Comparison of ENCODE assay signal across 26 cellular contexts in the genomic region with DNA sequence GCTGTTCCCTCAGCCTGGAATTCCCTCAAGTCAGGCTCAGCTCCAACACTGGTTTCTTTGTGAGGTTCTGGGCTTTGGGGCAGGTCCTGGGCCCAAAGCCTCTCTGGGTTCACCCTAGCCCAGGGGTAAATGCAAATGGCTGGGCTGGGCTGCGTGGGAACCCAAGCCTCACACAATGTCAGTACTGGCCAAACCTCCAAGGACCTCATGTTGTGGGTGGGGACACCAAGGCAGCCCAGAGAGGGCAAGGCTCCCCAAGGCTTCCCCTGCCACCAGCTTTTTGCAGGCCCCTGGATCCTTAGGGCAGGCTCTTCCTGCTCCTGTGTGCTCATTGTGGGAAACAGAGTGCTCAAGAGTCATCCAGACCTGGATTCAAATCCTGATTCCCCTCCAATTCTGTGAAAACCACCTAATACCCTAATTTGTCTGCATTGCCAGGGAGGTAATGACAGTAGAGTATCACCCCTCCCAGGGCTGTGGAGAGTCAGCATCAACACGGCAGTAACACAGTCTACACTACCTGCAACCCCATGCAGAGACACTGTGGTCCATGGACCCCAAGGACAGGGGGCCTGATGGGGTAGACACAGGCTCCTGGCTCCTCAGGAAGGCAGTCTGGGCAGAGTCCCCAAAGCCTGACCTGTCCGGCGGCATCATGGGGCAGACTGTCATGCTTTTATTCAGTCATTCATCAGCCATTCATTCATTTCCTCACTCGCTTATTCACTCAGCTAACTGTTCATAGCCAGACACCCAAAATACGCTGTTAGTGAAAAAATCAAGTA.
A peak's percentile ranks its signal among the peaks of the same experiment; 100 is the strongest.
DNase-seq lines count a peak whose midpoint lies in the region; ATAC-seq and TF ChIP-seq lines count a peak whose summit lies in the region.
"Had no signal": no experiment of that assay in that cellular context is flagged by ENCODE, and none has a peak within 500 bp of the region (broad histone marks: within the 10 kb centered on the region; RNA-seq: fewer than 3 reads in every experiment).

No MANE protein-coding gene starts in this region.

- H3K4me1 ChIP-seq in RWPE2 (ENCODE audit: insufficient read depth, poor library complexity, severe bottlenecking): peaks cover 8% of the 10 kb centered on the region
- H3K4me1 ChIP-seq in lower lobe of right lung: peaks cover 6% of the 10 kb centered on the region
- peaks cover 0 to 14% (median 0%) of the 10 kb centered on the region in 4 donors for H3K4me1 ChIP-seq in tibial artery
- H3K4me1 ChIP-seq: esophagus squamous epithelium, pancreas had no signal

- H3K27me3 Mint-ChIP-seq in activated naive CD4-positive, alpha-beta T cell treated with anti-CD3 and anti-CD28 coated beads, Interleukin-2, amount 10 ng/mL, durations not matched to agents 7 days and 5 days: peaks cover 15% of the 10 kb centered on the region
- no peaks in the 10 kb centered on the region for H3K27me3 Mint-ChIP-seq in activated naive CD4-positive, alpha-beta T cell treated with anti-CD3 and anti-CD28 coated beads for 36 hours (ENCODE audit: low read depth)
- H3K27me3 Mint-ChIP-seq: activated B cell treated with CpG ODN at 0.5 μM for 24 hours; activated CD4-positive, alpha-beta memory T cell treated with anti-CD3 and anti-CD28 coated beads for 36 hours had no signal

- H3K4me3 Mint-ChIP-seq in activated naive CD4-positive, alpha-beta T cell treated with anti-CD3 and anti-CD28 coated beads, Interleukin-2, amount 10 ng/mL, durations not matched to agents 7 days and 5 days: no peak overlapping the region
- no peak overlapping the region for H3K4me3 Mint-ChIP-seq in activated naive CD4-positive, alpha-beta T cell treated with anti-CD3 and anti-CD28 coated beads for 36 hours
- H3K4me3 Mint-ChIP-seq: activated B cell treated with CpG ODN at 0.5 μM for 24 hours; activated CD4-positive, alpha-beta memory T cell treated with anti-CD3 and anti-CD28 coated beads for 36 hours; CD8-positive, alpha-beta T cell; mesothelial cell of epicardium; naive thymus-derived CD8-positive, alpha-beta T cell had no signal

- CTCF ChIA-PET in activated naive CD4-positive, alpha-beta T cell treated with anti-CD3 and anti-CD28 coated beads, Interleukin-2, amount 10 ng/mL, durations not matched to agents 7 days and 5 days (lab: Charles Lee): no interaction called here
- CTCF ChIA-PET in activated naive CD4-positive, alpha-beta T cell treated with anti-CD3 and anti-CD28 coated beads for 36 hours (lab: Charles Lee): no interaction called here

- H3K36me3 Mint-ChIP-seq in activated naive CD4-positive, alpha-beta T cell treated with anti-CD3 and anti-CD28 coated beads, Interleukin-2, amount 10 ng/mL, durations not matched to agents 7 days and 5 days: no peaks in the 10 kb centered on the region
- H3K36me3 Mint-ChIP-seq in activated naive CD4-positive, alpha-beta T cell treated with anti-CD3 and anti-CD28 coated beads for 36 hours (ENCODE audit: low read depth): no peaks in the 10 kb centered on the region
- H3K36me3 Mint-ChIP-seq: activated CD4-positive, alpha-beta memory T cell treated with anti-CD3 and anti-CD28 coated beads for 36 hours; CD8-positive, alpha-beta T cell; mesothelial cell of epicardium; naive thymus-derived CD8-positive, alpha-beta T cell had no signal

- H3K9me3 ChIP-seq in RWPE2 (ENCODE audit: severe bottlenecking) (no peaks in the 10 kb centered on the region), lower lobe of right lung (no peaks in the 10 kb centered on the region), tibial artery (no peaks in the 10 kb centered on the region)
- H3K9me3 ChIP-seq: esophagus squamous epithelium, pancreas had no signal

- intact Hi-C loops in activated naive CD4-positive, alpha-beta T cell treated with anti-CD3 and anti-CD28 coated beads for 36 hours (cut with micrococcal nuclease): no loop called here
- intact Hi-C loops in lower lobe of right lung (cut with DNase I) (no loop called here), tibial artery (cut with DNase I; ENCODE audit: low total_unique reads) (no loop called here)

- ATAC-seq in RWPE2 (ENCODE audit: low read depth) (no peak), lower lobe of right lung (no peak), HG02981 (IDR thresholded peaks at IDR 0.05; ENCODE audit: unreplicated experiment) (no peak), GM18498 (IDR thresholded peaks at IDR 0.05; ENCODE audit: unreplicated experiment) (no peak)
- ATAC-seq: CD8-positive, alpha-beta T cell; GM12878; left colon; naive thymus-derived CD8-positive, alpha-beta T cell; pancreas; PC-3 had no signal

- no peak overlapping the region for H3K27ac Mint-ChIP-seq in activated naive CD4-positive, alpha-beta T cell treated with anti-CD3 and anti-CD28 coated beads, Interleukin-2, amount 10 ng/mL, durations not matched to agents 7 days and 5 days
- no peak overlapping the region for H3K27ac Mint-ChIP-seq in activated naive CD4-positive, alpha-beta T cell treated with anti-CD3 and anti-CD28 coated beads for 36 hours
- H3K27ac Mint-ChIP-seq: activated B cell treated with CpG ODN at 0.5 μM for 24 hours; activated CD4-positive, alpha-beta memory T cell treated with anti-CD3 and anti-CD28 coated beads for 36 hours; CD8-positive, alpha-beta T cell; mesothelial cell of epicardium had no signal

- H3K27me3 ChIP-seq in RWPE2 (ENCODE audit: insufficient read depth, poor library complexity, severe bottlenecking) (no peaks in the 10 kb centered on the region), lower lobe of right lung (ENCODE audit: low read depth) (no peaks in the 10 kb centered on the region), tibial artery (peaks cover 0 to 38% of the 10 kb centered on the region in 2 donors)
- H3K27me3 ChIP-seq: pancreas had no signal

- TF ChIP-seq CTCF in RWPE2 (IDR thresholded peaks at IDR 0.05; ENCODE audit: poor library complexity, severe bottlenecking): no peak
- TF ChIP-seq CTCF in lower lobe of right lung (IDR thresholded peaks at IDR 0.05): no peak
- TF ChIP-seq CTCF in tibial artery (IDR thresholded peaks at IDR 0.05): no peak

- no peaks in the 10 kb centered on the region for H3K4me1 Mint-ChIP-seq in activated naive CD4-positive, alpha-beta T cell treated with anti-CD3 and anti-CD28 coated beads, Interleukin-2, amount 10 ng/mL, durations not matched to agents 7 days and 5 days
- no peaks in the 10 kb centered on the region for H3K4me1 Mint-ChIP-seq in activated naive CD4-positive, alpha-beta T cell treated with anti-CD3 and anti-CD28 coated beads for 36 hours (ENCODE audit: low read depth)
- H3K4me1 Mint-ChIP-seq: activated B cell treated with CpG ODN at 0.5 μM for 24 hours; naive thymus-derived CD8-positive, alpha-beta T cell had no signal

- H3K27ac ChIP-seq in RWPE2 (ENCODE audit: poor library complexity, severe bottlenecking): no peak overlapping the region
- no peak overlapping the region for H3K27ac ChIP-seq in lower lobe of right lung
- no peak overlapping the region for H3K27ac ChIP-seq in tibial artery
- H3K27ac ChIP-seq: esophagus squamous epithelium, GM23248, pancreas had no signal

- H3K36me3 ChIP-seq in RWPE2 (ENCODE audit: low read depth) (no peaks in the 10 kb centered on the region), lower lobe of right lung (no peaks in the 10 kb centered on the region), tibial artery (no peaks in the 10 kb centered on the region)
- H3K36me3 ChIP-seq: esophagus squamous epithelium, pancreas had no signal

- no peaks in the 10 kb centered on the region for H3K9me3 Mint-ChIP-seq in activated naive CD4-positive, alpha-beta T cell treated with anti-CD3 and anti-CD28 coated beads, Interleukin-2, amount 10 ng/mL, durations not matched to agents 7 days and 5 days
- no peaks in the 10 kb centered on the region for H3K9me3 Mint-ChIP-seq in activated naive CD4-positive, alpha-beta T cell treated with anti-CD3 and anti-CD28 coated beads for 36 hours
- H3K9me3 Mint-ChIP-seq: activated B cell treated with CpG ODN at 0.5 μM for 24 hours; activated CD4-positive, alpha-beta memory T cell treated with anti-CD3 and anti-CD28 coated beads for 36 hours; CD8-positive, alpha-beta T cell; mesothelial cell of epicardium; naive thymus-derived CD8-positive, alpha-beta T cell had no signal

- H3K4me3 ChIP-seq in RWPE2 (ENCODE audit: severe bottlenecking): no peak overlapping the region
- no peak overlapping the region for H3K4me3 ChIP-seq in lower lobe of right lung
- no peak overlapping the region for H3K4me3 ChIP-seq in tibial artery
- H3K4me3 ChIP-seq: esophagus squamous epithelium, GM12878, GM23248, pancreas had no signal

- DNase-seq in activated naive CD4-positive, alpha-beta T cell treated with anti-CD3 and anti-CD28 coated beads, Interleukin-2, amount 10 ng/mL, durations not matched to agents 7 days and 5 days: peak; percentile 9
- no peak for DNase-seq in activated naive CD4-positive, alpha-beta T cell treated with anti-CD3 and anti-CD28 coated beads for 36 hours
- DNase-seq in RWPE2 (ENCODE audit: low spot score) (peak; percentile 30), lower lobe of right lung (peak; percentile 20), tibial artery (peak; percentile 9 to 47), HuH-7.5 (ENCODE audit: low spot score) (no peak)
- DNase-seq: activated B cell treated with CpG ODN at 0.5 μM for 24 hours; activated CD4-positive, alpha-beta memory T cell treated with anti-CD3 and anti-CD28 coated beads for 36 hours; activated CD8-positive, alpha-beta memory T cell treated with anti-CD3 and anti-CD28 coated beads, Interleukin-2, amount 50 U/mL, for 48 hours; AML-193; CD8-positive, alpha-beta T cell; esophagus squamous epithelium; foreskin melanocyte; left colon; NCI-H187; NCI-H2171 treated with DMSO at 0.1 percent for 48 hours; NCI-H510A treated with DMSO at 0.1 percent for 48 hours; PC-3; stimulated activated CD4-positive, alpha-beta T cell treated with anti-CD3 and anti-CD28 coated beads, Interleukin-4, amount 100 ng/mL, for 1 hour had no signal

Comparison
In these comparisons a context has a peak if more than half of its experiments do, and no peak if none do; other contexts are left out.
1. DNase-seq: peak in activated naive CD4-positive, alpha-beta T cell treated with anti-CD3 and anti-CD28 coated beads, Interleukin-2, amount 10 ng/mL, durations not matched to agents 7 days and 5 days (single experiment), RWPE2 (single experiment), lower lobe of right lung (single experiment) and tibial artery (2 of 2); none in activated naive CD4-positive, alpha-beta T cell treated with anti-CD3 and anti-CD28 coated beads for 36 hours (single experiment) and HuH-7.5 (single experiment).